ENCODE assay signal across 11 cellular contexts in the genomic region with DNA sequence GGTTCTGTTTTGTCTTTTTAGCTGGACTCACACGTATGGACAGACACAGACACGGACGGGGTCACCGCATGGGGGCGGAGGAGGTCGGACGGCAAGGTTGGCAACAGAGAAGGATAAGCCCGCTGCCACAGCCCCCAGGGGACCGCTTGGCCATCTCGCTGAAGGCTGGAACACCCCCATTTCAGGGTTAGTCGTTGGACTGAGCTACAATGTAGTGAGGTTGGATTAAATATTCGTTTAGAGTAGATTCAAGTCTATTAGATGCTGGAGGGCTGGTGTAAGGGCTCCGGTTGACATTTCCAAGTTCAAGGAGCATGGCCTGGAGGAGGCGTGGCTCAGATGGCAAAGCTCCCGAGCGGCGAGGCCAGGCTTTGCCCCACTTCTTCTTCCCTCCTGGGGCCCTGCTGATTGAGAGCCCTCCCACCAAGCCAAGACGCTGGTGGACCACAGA. TPM values are rescaled to one million over a fixed set of nuclear protein-coding genes. Genes with fewer than 3 reads are reported as not detected.
A peak's percentile ranks its signal among the peaks of the same experiment; 100 is the strongest.
DNase-seq lines count a peak whose midpoint lies in the region; ATAC-seq and TF ChIP-seq lines count a peak whose summit lies in the region.
"Had no signal": no experiment of that assay in that cellular context is flagged by ENCODE, and none has a peak within 500 bp of the region (broad histone marks: within the 10 kb centered on the region; RNA-seq: fewer than 3 reads in every experiment).

No MANE protein-coding gene starts in this region.

- peaks cover 10% of the 10 kb centered on the region for H3K9me3 ChIP-seq in trophoblast cell (ENCODE audit: insufficient read depth, low read depth, low read length)
- no peaks in the 10 kb centered on the region for H3K9me3 ChIP-seq in uterus
- H3K9me3 ChIP-seq: left lung had no signal

- H4K12ac ChIP-seq in trophoblast cell (ENCODE audit: low read depth, low read length): no peak overlapping the region

- H4K91ac ChIP-seq in trophoblast cell (ENCODE audit: low read depth, low read length): no peak overlapping the region

- no peak overlapping the region for H2BK120ac ChIP-seq in trophoblast cell (ENCODE audit: insufficient read depth, low read length, poor library complexity)

- no peak for TF ChIP-seq CTCF in uterus (IDR thresholded peaks at IDR 0.05)

- no peak overlapping the region for H4K8ac ChIP-seq in trophoblast cell (ENCODE audit: low read depth, low read length)

- H3K27me3 ChIP-seq in trophoblast cell (ENCODE audit: insufficient read depth, low read length): no peaks in the 10 kb centered on the region
- no peaks in the 10 kb centered on the region for H3K27me3 ChIP-seq in uterus
- H3K27me3 ChIP-seq: left lung had no signal

- no peak overlapping the region for H3K23ac ChIP-seq in trophoblast cell (ENCODE audit: low read length)

- peak overlapping the region; percentile 23 for H2AFZ ChIP-seq in trophoblast cell (ENCODE audit: insufficient read depth, low read length, poor library complexity)

- H3K4me1 Mint-ChIP-seq in activated naive CD8-positive, alpha-beta T cell treated with anti-CD3 and anti-CD28 coated beads, Interleukin-2, amount 10 ng/mL, durations not matched to agents 7 days and 5 days: no peaks in the 10 kb centered on the region
- no peaks in the 10 kb centered on the region for H3K4me1 Mint-ChIP-seq in activated naive CD8-positive, alpha-beta T cell treated with anti-CD3 and anti-CD28 coated beads for 36 hours

- POLR2A ChIA-PET in activated naive CD8-positive, alpha-beta T cell treated with anti-CD3 and anti-CD28 coated beads, Interleukin-2, amount 10 ng/mL, durations not matched to agents 7 days and 5 days (lab: Charles Lee): no interaction called here

- H3K79me2 ChIP-seq in trophoblast cell (ENCODE audit: control insufficient read depth, insufficient read depth, low read length, poor library complexity): no peaks in the 10 kb centered on the region

- H3K4me3 ChIP-seq in trophoblast cell (ENCODE audit: low read depth, low read length): no peak overlapping the region
- no peak overlapping the region for H3K4me3 ChIP-seq in uterus
- H3K4me3 ChIP-seq: left lung had no signal

- no peaks in the 10 kb centered on the region for H3K36me3 ChIP-seq in trophoblast cell (ENCODE audit: control insufficient read depth in 1 of 2, insufficient read depth in 2 of 2, low read length in 2 of 2)
- no peaks in the 10 kb centered on the region for H3K36me3 ChIP-seq in uterus

- H3K27me3 Mint-ChIP-seq in activated naive CD8-positive, alpha-beta T cell treated with anti-CD3 and anti-CD28 coated beads, Interleukin-2, amount 10 ng/mL, durations not matched to agents 7 days and 5 days: no peaks in the 10 kb centered on the region
- H3K27me3 Mint-ChIP-seq in activated naive CD8-positive, alpha-beta T cell treated with anti-CD3 and anti-CD28 coated beads for 36 hours: no peaks in the 10 kb centered on the region

- no peaks in the 10 kb centered on the region for H3K36me3 Mint-ChIP-seq in activated naive CD8-positive, alpha-beta T cell treated with anti-CD3 and anti-CD28 coated beads, Interleukin-2, amount 10 ng/mL, durations not matched to agents 7 days and 5 days
- no peaks in the 10 kb centered on the region for H3K36me3 Mint-ChIP-seq in activated naive CD8-positive, alpha-beta T cell treated with anti-CD3 and anti-CD28 coated beads for 36 hours

- WGBS in trophoblast cell (ENCODE audit: extremely low coverage, insufficient coverage, insufficient read length): no CpG with 5 or more reads among the region's 18 CpGs

- H3K4me2 ChIP-seq in trophoblast cell (ENCODE audit: low read length): no peak overlapping the region

- H2BK5ac ChIP-seq in trophoblast cell (ENCODE audit: low read depth, low read length, poor library complexity): no peak overlapping the region

- intact Hi-C loops in left cardiac atrium (cut with DNase I) (no loop called here), uterus (cut with DNase I; ENCODE audit: low total_unique reads) (no loop called here)

- H3K4me1 ChIP-seq in trophoblast cell (ENCODE audit: control insufficient read depth in 1 of 2, insufficient read depth in 2 of 2, low read length in 2 of 2) (peaks cover 5 to 7% of the 10 kb centered on the region in 2 experiments), uterus (peaks cover 23 to 30% of the 10 kb centered on the region in 2 donors)

- H3K9me3 Mint-ChIP-seq in activated naive CD8-positive, alpha-beta T cell treated with anti-CD3 and anti-CD28 coated beads, Interleukin-2, amount 10 ng/mL, durations not matched to agents 7 days and 5 days: no peaks in the 10 kb centered on the region
- no peaks in the 10 kb centered on the region for H3K9me3 Mint-ChIP-seq in activated naive CD8-positive, alpha-beta T cell treated with anti-CD3 and anti-CD28 coated beads for 36 hours

- no peak overlapping the region for H3K18ac ChIP-seq in trophoblast cell (ENCODE audit: low read length)

- no peak overlapping the region for H3K9ac ChIP-seq in trophoblast cell (ENCODE audit: low read length)

- no peak for ATAC-seq in activated naive CD8-positive, alpha-beta T cell treated with anti-CD3 and anti-CD28 coated beads, Interleukin-2, amount 10 ng/mL, durations not matched to agents 7 days and 5 days (ENCODE audit: low read depth)
- ATAC-seq in left cardiac atrium (no peak), HG03439 (IDR thresholded peaks at IDR 0.05; ENCODE audit: unreplicated experiment) (no peak), HG03469 (IDR thresholded peaks at IDR 0.05; ENCODE audit: unreplicated experiment) (no peak)

- no peak overlapping the region for H2AK5ac ChIP-seq in trophoblast cell (ENCODE audit: low read length)

- no peak overlapping the region for H3K4ac ChIP-seq in trophoblast cell (ENCODE audit: low read depth, low read length)

- no peak overlapping the region for H3K14ac ChIP-seq in trophoblast cell (ENCODE audit: low read length)

- TF ChIP-seq POLR2A in uterus (IDR thresholded peaks at IDR 0.05): no peak

- DNase-seq in activated naive CD8-positive, alpha-beta T cell treated with anti-CD3 and anti-CD28 coated beads, Interleukin-2, amount 10 ng/mL, durations not matched to agents 7 days and 5 days: peak; percentile 20
- DNase-seq in activated naive CD8-positive, alpha-beta T cell treated with anti-CD3 and anti-CD28 coated beads for 36 hours: no peak
- peak; percentile 36 for DNase-seq in left cardiac atrium
- no peak for DNase-seq in trophoblast cell
- DNase-seq in uterus: peak; percentile 50 to 63
- no peak for DNase-seq in NCI-H1417 treated with DMSO at 0.1 percent for 48 hours (lab: John Stamatoyannopoulos, UW)
- DNase-seq: NCI-H446 treated with DMSO at 0.1 percent for 48 hours, SHP77 had no signal

- H3K27ac ChIP-seq in trophoblast cell (ENCODE audit: low read depth, low read length): no peak overlapping the region
- H3K27ac ChIP-seq in uterus: peak overlapping the region; percentile 91 to 94
- H3K27ac ChIP-seq: left lung had no signal

- no peaks in the 10 kb centered on the region for H3K79me1 ChIP-seq in trophoblast cell (ENCODE audit: low read length)

- H3K4me3 Mint-ChIP-seq in activated naive CD8-positive, alpha-beta T cell treated with anti-CD3 and anti-CD28 coated beads, Interleukin-2, amount 10 ng/mL, durations not matched to agents 7 days and 5 days: no peak overlapping the region
- no peak overlapping the region for H3K4me3 Mint-ChIP-seq in activated naive CD8-positive, alpha-beta T cell treated with anti-CD3 and anti-CD28 coated beads for 36 hours

- H2BK12ac ChIP-seq in trophoblast cell (ENCODE audit: low read length): no peak overlapping the region

- H3K27ac Mint-ChIP-seq in activated naive CD8-positive, alpha-beta T cell treated with anti-CD3 and anti-CD28 coated beads, Interleukin-2, amount 10 ng/mL, durations not matched to agents 7 days and 5 days: no peak overlapping the region
- no peak overlapping the region for H3K27ac Mint-ChIP-seq in activated naive CD8-positive, alpha-beta T cell treated with anti-CD3 and anti-CD28 coated beads for 36 hours

RNA-seq across cellular contexts. Expression of a gene that starts 35.2 kb away (rescaled TPM):
- total RNA-seq in activated naive CD8-positive, alpha-beta T cell treated with anti-CD3 and anti-CD28 coated beads, Interleukin-2, amount 10 ng/mL, durations not matched to agents 7 days and 5 days: 10 to 100 TPM; 56.9 to 57.0 TPM
- 100 to 1,000 TPM; 163 to 176 TPM for total RNA-seq in activated naive CD8-positive, alpha-beta T cell treated with anti-CD3 and anti-CD28 coated beads for 36 hours
- total RNA-seq in left cardiac atrium: 100 to 1,000 TPM; 110 to 155 TPM
- polyA plus RNA-seq in trophoblast cell (2013): 46.4 and 48.2 TPM in 2 replicates
- total RNA-seq in uterus: 10 to 100 TPM in 3 of 4 donors, under 1 TPM in 1; 0.26 to 22.6 (median 12.7) TPM

Comparison
In these comparisons a context has a peak if more than half of its experiments do, and no peak if none do; other contexts are left out.
1. DNase-seq: peak in activated naive CD8-positive, alpha-beta T cell treated with anti-CD3 and anti-CD28 coated beads, Interleukin-2, amount 10 ng/mL, durations not matched to agents 7 days and 5 days (single experiment), left cardiac atrium (single experiment) and uterus (2 of 2); none in activated naive CD8-positive, alpha-beta T cell treated with anti-CD3 and anti-CD28 coated beads for 36 hours (single experiment), trophoblast cell (0 of 2) and NCI-H1417 treated with DMSO at 0.1 percent for 48 hours (single experiment).